8 cellular contexts compared by ENCODE assay signal in the genomic region with DNA sequence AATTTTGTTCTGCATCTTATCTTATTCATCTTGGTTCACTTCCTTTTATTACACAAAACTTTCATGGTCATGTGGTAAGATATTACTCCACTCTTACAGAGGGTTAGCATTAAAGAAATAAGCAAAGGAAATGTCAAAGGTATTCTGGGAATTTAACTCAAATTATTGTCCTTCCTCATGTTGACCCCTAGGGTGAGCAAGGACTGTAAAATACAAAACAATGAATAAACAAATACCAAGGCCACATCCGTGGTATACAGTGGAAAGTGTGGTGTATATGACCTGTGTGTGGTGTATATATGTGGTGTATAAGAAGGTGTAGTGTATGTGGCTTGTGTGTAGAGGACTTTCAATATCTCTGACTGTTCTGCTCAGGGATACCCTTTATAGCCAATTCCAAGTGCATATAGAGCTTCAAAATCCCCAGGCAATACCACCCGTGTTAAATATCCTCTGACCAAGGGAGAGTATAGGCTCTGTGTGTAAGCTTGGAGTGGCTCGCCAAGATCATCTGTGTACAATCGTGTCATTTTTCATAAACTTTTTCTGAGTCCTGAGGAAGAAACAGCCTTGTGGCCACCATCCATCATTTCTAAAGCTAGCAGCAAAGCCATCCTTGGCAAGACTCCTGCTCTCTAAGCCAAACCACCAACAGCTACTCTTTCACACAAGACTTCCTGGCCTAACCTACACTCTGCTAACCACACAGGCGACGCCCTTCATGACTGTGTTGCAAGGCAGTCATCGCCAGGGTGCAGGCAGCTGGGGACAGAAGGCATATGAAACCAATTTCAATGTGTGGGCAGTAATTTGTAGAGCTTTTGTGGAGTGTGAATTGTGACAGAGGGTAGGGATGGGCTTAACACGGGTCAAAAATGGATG.
A peak's percentile ranks its signal among the peaks of the same experiment; 100 is the strongest.
DNase-seq lines count a peak whose midpoint lies in the region; ATAC-seq and TF ChIP-seq lines count a peak whose summit lies in the region.

No MANE protein-coding gene starts in this region.

- H3K27me3 ChIP-seq in osteoblast (ENCODE audit: insufficient read depth, low read length) (no peaks in the 10 kb centered on the region), vagina (no peaks in the 10 kb centered on the region), uterus (no peaks in the 10 kb centered on the region)

- CTCF ChIA-PET in MCF 10A (lab: Yijun Ruan, JAX): interaction anchor here (0.6 to 4.1 kb wide), 11 partner anchors 10 to 792 kb away, joined by 3 to 58 read pairs (median 4); no protein-coding TSS in a partner anchor

- intact Hi-C loops in MCF 10A (cut with micrococcal nuclease): loop anchor here (1.0 kb wide), 1 partner anchor 56 kb away; no protein-coding TSS in a partner anchor
- intact Hi-C loops in vagina (cut with DNase I): no loop called here
- intact Hi-C loops in uterus (cut with DNase I; ENCODE audit: low total_unique reads): no loop called here

- ATAC-seq in GM19463 (IDR thresholded peaks at IDR 0.05; ENCODE audit: unreplicated experiment) (peak; percentile 92), HG03575 (IDR thresholded peaks at IDR 0.05; ENCODE audit: extremely low read depth, insufficient number of reproducible peaks, low FRiP score, unreplicated experiment) (peak; percentile 92)

- no peak for TF ChIP-seq POLR2A in vagina (IDR thresholded peaks at IDR 0.05)
- TF ChIP-seq POLR2A in uterus (IDR thresholded peaks at IDR 0.05): no peak

- no peaks in the 10 kb centered on the region for H3K79me2 ChIP-seq in osteoblast (ENCODE audit: insufficient read depth, low read length)

- DNase-seq in AG10803 (ENCODE audit: low read depth) (peak; percentile 99), UCSD-AML1 (lab: John Stamatoyannopoulos, UW; ENCODE audit: unreplicated experiment) (peak; percentile 78), MCF 10A (ENCODE audit: unreplicated experiment) (peak; percentile 94), osteoblast (ENCODE audit: insufficient read length, low spot score, missing footprints) (peak; percentile 86), vagina (ENCODE audit: extremely low spot score in 2 of 2) (no peak), uterus (no peak)

- H3K27ac ChIP-seq in osteoblast (ENCODE audit: low read depth, low read length) (peak overlapping the region; percentile 85), vagina (no peak overlapping the region), uterus (no peak overlapping the region)

- H3K4me1 Mint-ChIP-seq in MCF 10A (ENCODE audit: insufficient read depth, unreplicated experiment): peaks cover 24% of the 10 kb centered on the region

- H3K36me3 Mint-ChIP-seq in MCF 10A (ENCODE audit: insufficient read depth, unreplicated experiment): no peaks in the 10 kb centered on the region

- no TSS peak for BruUV-seq in MCF 10A (replicated peaks; lab: Mats Ljungman, UMichigan)

- H3K4me3 ChIP-seq in AG10803 (ENCODE audit: low read length): no peak overlapping the region
- peak overlapping the region; percentile 23 for H3K4me3 ChIP-seq in osteoblast (ENCODE audit: insufficient read depth, low read length)
- H3K4me3 ChIP-seq in vagina: no peak overlapping the region
- H3K4me3 ChIP-seq in uterus: no peak overlapping the region

- H3K9me3 ChIP-seq in osteoblast (ENCODE audit: low read depth, low read length): no peaks in the 10 kb centered on the region
- H3K9me3 ChIP-seq in vagina: no peaks in the 10 kb centered on the region
- no peaks in the 10 kb centered on the region for H3K9me3 ChIP-seq in uterus

- H3K27ac Mint-ChIP-seq in MCF 10A (ENCODE audit: low read depth, unreplicated experiment): peak overlapping the region; percentile 0

- H3K27me3 Mint-ChIP-seq in MCF 10A (ENCODE audit: insufficient read depth, unreplicated experiment): no peaks in the 10 kb centered on the region

- peaks cover 50% of the 10 kb centered on the region for H3K4me1 ChIP-seq in osteoblast (ENCODE audit: insufficient read depth, low read length)
- H3K4me1 ChIP-seq in vagina: no peaks in the 10 kb centered on the region
- no peaks in the 10 kb centered on the region for H3K4me1 ChIP-seq in uterus

- H4K20me1 ChIP-seq in osteoblast (ENCODE audit: insufficient read depth, low read length): no peaks in the 10 kb centered on the region

- peak overlapping the region; percentile 72 for H3K4me2 ChIP-seq in osteoblast (ENCODE audit: insufficient read depth, low read length)

- peak overlapping the region; percentile 3 for H3K4me3 Mint-ChIP-seq in MCF 10A (ENCODE audit: unreplicated experiment)

- POLR2A ChIA-PET in MCF 10A (lab: Yijun Ruan, JAX): interaction anchor here (0.7 to 1.6 kb wide), 6 partner anchors 12 to 484 kb away, joined by 3 to 7 read pairs (median 4); no protein-coding TSS in a partner anchor

- no peaks in the 10 kb centered on the region for H3K9me3 Mint-ChIP-seq in MCF 10A (ENCODE audit: unreplicated experiment)

- H2AFZ ChIP-seq in osteoblast (ENCODE audit: low read length): peak overlapping the region; percentile 32

- no peaks in the 10 kb centered on the region for H3K36me3 ChIP-seq in osteoblast (ENCODE audit: insufficient read depth, low read length)
- no peaks in the 10 kb centered on the region for H3K36me3 ChIP-seq in vagina
- no peaks in the 10 kb centered on the region for H3K36me3 ChIP-seq in uterus

- TF ChIP-seq CTCF in AG10803 (conservative IDR thresholded peaks at IDR 0.05; ENCODE audit: low read length) (peak; percentile 48), MCF 10A (IDR thresholded peaks at IDR 0.05; ENCODE audit: unreplicated experiment) (no peak), osteoblast (IDR thresholded peaks at IDR 0.05; ENCODE audit: extremely low read depth, low read depth, low read length) (peak; percentile 13), vagina (IDR thresholded peaks at IDR 0.05) (no peak), uterus (IDR thresholded peaks at IDR 0.05) (no peak)

Comparison
In these comparisons a context has a peak if more than half of its experiments do, and no peak if none do; other contexts are left out.
1. DNase-seq: peak in AG10803 (single experiment), UCSD-AML1 (single experiment), MCF 10A (single experiment) and osteoblast (single experiment); none in vagina (0 of 2) and uterus (0 of 2).
2. CTCF ChIP-seq: peak in AG10803 (single experiment) and osteoblast (single experiment); none in MCF 10A (single experiment), vagina (0 of 3) and uterus (0 of 4).